Comparison of ENCODE assay signal across 12 cellular contexts in the genomic region with DNA sequence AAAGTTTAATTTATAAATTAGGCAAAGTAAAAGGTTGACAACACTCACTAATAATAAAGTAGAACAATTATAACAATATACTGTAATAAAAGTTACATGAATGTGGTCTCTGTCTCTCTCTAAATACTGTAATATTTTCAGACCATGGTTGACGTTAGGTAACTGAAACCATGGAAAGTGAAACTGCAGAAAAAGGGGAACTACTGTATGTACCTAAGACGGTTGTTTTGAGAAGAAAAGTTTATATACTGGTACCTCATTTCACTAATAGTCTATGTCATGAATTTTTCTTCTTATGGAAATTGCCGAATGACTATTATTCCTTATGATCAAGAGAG.
DNase-seq lines count a peak whose midpoint lies in the region; ATAC-seq, FAIRE-seq and TF ChIP-seq lines count a peak whose summit lies in the region.
"Had no signal": no experiment of that assay in that cellular context is flagged by ENCODE, and none has a peak within 500 bp of the region (broad histone marks: within the 10 kb centered on the region; RNA-seq: fewer than 3 reads in every experiment).

No MANE protein-coding gene starts in this region.

- H3K9me3 ChIP-seq in HAP-1 = no peaks in the 10 kb centered on the region
- no peaks in the 10 kb centered on the region for H3K9me3 ChIP-seq in breast epithelium
- H3K9me3 ChIP-seq: tibial nerve had no signal

- no peaks in the 10 kb centered on the region for H3K4me1 ChIP-seq in HAP-1
- H3K4me1 ChIP-seq in breast epithelium = no peaks in the 10 kb centered on the region
- H3K4me1 ChIP-seq: tibial nerve had no signal

- no peak overlapping the region for H3K4me3 ChIP-seq in HAP-1
- H3K4me3 ChIP-seq in breast epithelium = no peak overlapping the region
- H3K4me3 ChIP-seq: GM23338, tibial nerve had no signal

- TF ChIP-seq CTCF in breast epithelium (IDR thresholded peaks at IDR 0.05) = no peak

- no peak for TF ChIP-seq POLR2A in breast epithelium (IDR thresholded peaks at IDR 0.05)

- H3K36me3 ChIP-seq in HAP-1 (replicated peaks) = no peaks in the 10 kb centered on the region
- no peaks in the 10 kb centered on the region for H3K36me3 ChIP-seq in breast epithelium
- H3K36me3 ChIP-seq: tibial nerve had no signal

- DNase-seq in GM18507 (ENCODE audit: extremely low spot score, insufficient read length, low read depth) (no peak), OCI-M1 (lab: John Stamatoyannopoulos, UW) (peak; percentile 79), islet precursor cell (no peak), HAP-1 (ENCODE audit: low spot score in 2 of 2) (no peak), breast epithelium (ENCODE audit: low spot score in 2 of 2) (no peak), NCI-H524 (lab: John Stamatoyannopoulos, UW) (no peak)
- DNase-seq: CD4-positive, alpha-beta T cell; NCI-H1694 had no signal

- peak; percentile 74 for FAIRE-seq in GM18507 (lab: Jason Lieb, UNC)

- H3K27me3 ChIP-seq in HAP-1 (ENCODE audit: low read depth) = no peaks in the 10 kb centered on the region
- H3K27me3 ChIP-seq in breast epithelium = no peaks in the 10 kb centered on the region
- H3K27me3 ChIP-seq: tibial nerve had no signal

- intact Hi-C loops in breast epithelium (cut with DNase I; ENCODE audit: low total_unique reads) = no loop called here

- ATAC-seq in GM21515 (IDR thresholded peaks at IDR 0.05; ENCODE audit: unreplicated experiment) (peak; percentile 96), HG03135 (IDR thresholded peaks at IDR 0.05; ENCODE audit: unreplicated experiment) (peak; percentile 99)
- ATAC-seq: GM23338 had no signal

- in situ Hi-C loops in HAP-1 (cut with MboI; ENCODE audit: low sequenced_read_pairs) = no loop called here

- no peak overlapping the region for H3K27ac ChIP-seq in breast epithelium
- H3K27ac ChIP-seq: tibial nerve had no signal
